ENCODE assay signal across 37 cellular contexts in genomic region chr1:196773713-196774112, GRCh38. TPM values are rescaled to one million over a fixed set of nuclear protein-coding genes. Genes with fewer than 3 reads are reported as not detected.
"Had no signal": no experiment of that assay in that cellular context is flagged by ENCODE, and none has a peak within 500 bp of the region (broad histone marks: within the 10 kb centered on the region; RNA-seq: fewer than 3 reads in every experiment).

No MANE protein-coding gene starts in this region.

- H3K36me3 Mint-ChIP-seq: activated CD4-positive, alpha-beta memory T cell treated with anti-CD3 and anti-CD28 coated beads for 36 hours; activated CD8-positive, alpha-beta memory T cell treated with anti-CD3 and anti-CD28 coated beads, Interleukin-2, amount 10 ng/mL, durations not matched to agents 7 days and 5 days; activated naive CD4-positive, alpha-beta T cell treated with anti-CD3 and anti-CD28 coated beads, Interleukin-2, amount 50 U/mL, for 24 hours; activated naive CD8-positive, alpha-beta T cell treated with anti-CD3 and anti-CD28 coated beads for 36 hours had no signal

- H3K4me3 Mint-ChIP-seq: activated CD4-positive, alpha-beta memory T cell treated with anti-CD3 and anti-CD28 coated beads for 36 hours; activated CD4-positive, alpha-beta T cell treated with anti-CD3 and anti-CD28 coated beads for 36 hours; activated CD4-positive, alpha-beta T cell treated with anti-CD3 and anti-CD28 coated beads, Interleukin-2, amount 10 ng/mL, durations not matched to agents 24 days and 14 days; activated CD8-positive, alpha-beta memory T cell treated with anti-CD3 and anti-CD28 coated beads, Interleukin-2, amount 10 ng/mL, durations not matched to agents 7 days and 5 days; activated CD8-positive, alpha-beta T cell treated with anti-CD3 and anti-CD28 coated beads, Interleukin-2, amount 10 ng/mL, durations not matched to agents 7 days and 5 days; activated naive CD4-positive, alpha-beta T cell treated with anti-CD3 and anti-CD28 coated beads for 36 hours; activated naive CD4-positive, alpha-beta T cell treated with anti-CD3 and anti-CD28 coated beads, Interleukin-2, amount 50 U/mL, for 24 hours; activated naive CD8-positive, alpha-beta T cell treated with anti-CD3 and anti-CD28 coated beads for 36 hours; activated naive CD8-positive, alpha-beta T cell treated with anti-CD3 and anti-CD28 coated beads, Interleukin-2, amount 50 U/mL, for 24 hours; activated T-helper 1 cell treated with anti-CD3 and anti-CD28 coated beads, Interleukin-12 subunit alpha, Interleukin-12 subunit beta, Interleukin-2, Interleukin-4 antibody, amounts not matched to agents 30 ng/mL and 10 ng/mL and 1 ng/mL, durations not matched to agents 14 hours and 24 hours and 36 hours had no signal

- H3K9me3 Mint-ChIP-seq: activated CD4-positive, alpha-beta memory T cell treated with anti-CD3 and anti-CD28 coated beads for 36 hours; activated CD4-positive, alpha-beta T cell treated with anti-CD3 and anti-CD28 coated beads, Interleukin-2, amount 10 ng/mL, durations not matched to agents 24 days and 14 days; activated naive CD4-positive, alpha-beta T cell treated with anti-CD3 and anti-CD28 coated beads for 36 hours; activated naive CD4-positive, alpha-beta T cell treated with anti-CD3 and anti-CD28 coated beads, Interleukin-2, amount 50 U/mL, for 24 hours; activated naive CD8-positive, alpha-beta T cell treated with anti-CD3 and anti-CD28 coated beads for 36 hours; activated naive CD8-positive, alpha-beta T cell treated with anti-CD3 and anti-CD28 coated beads, Interleukin-2, amount 50 U/mL, for 24 hours; activated T-helper 1 cell treated with anti-CD3 and anti-CD28 coated beads, Interleukin-12 subunit alpha, Interleukin-12 subunit beta, Interleukin-2, Interleukin-4 antibody, amounts not matched to agents 30 ng/mL and 10 ng/mL and 1 ng/mL, durations not matched to agents 14 hours and 24 hours and 36 hours; activated T-helper 2 cell treated with anti-CD3 and anti-CD28 coated beads, Interferon-gamma antibody, Interleukin-2, Interleukin-4, amounts not matched to agents 10 μg/mL and 5 μg/mL and 100 μg/mL, durations not matched to agents 14 hours and 24 hours and 36 hours had no signal

- H3K4me1 ChIP-seq: adrenal gland, body of pancreas, esophagus squamous epithelium, gastroesophageal sphincter had no signal

- H3K4me1 Mint-ChIP-seq: activated CD4-positive, alpha-beta T cell treated with anti-CD3 and anti-CD28 coated beads for 36 hours; activated CD4-positive, alpha-beta T cell treated with anti-CD3 and anti-CD28 coated beads, Interleukin-2, amount 10 ng/mL, durations not matched to agents 24 days and 14 days; activated CD8-positive, alpha-beta memory T cell treated with anti-CD3 and anti-CD28 coated beads, Interleukin-2, amount 10 ng/mL, durations not matched to agents 7 days and 5 days; activated naive CD4-positive, alpha-beta T cell treated with anti-CD3 and anti-CD28 coated beads, Interleukin-2, amount 50 U/mL, for 24 hours; activated naive CD8-positive, alpha-beta T cell treated with anti-CD3 and anti-CD28 coated beads, Interleukin-2, amount 50 U/mL, for 24 hours had no signal

- H3K4me3 ChIP-seq: adrenal gland, body of pancreas, esophagus squamous epithelium, gastroesophageal sphincter had no signal

- H3K27ac Mint-ChIP-seq: activated CD4-positive, alpha-beta memory T cell treated with anti-CD3 and anti-CD28 coated beads for 36 hours; activated CD4-positive, alpha-beta T cell treated with anti-CD3 and anti-CD28 coated beads for 36 hours; activated CD4-positive, alpha-beta T cell treated with anti-CD3 and anti-CD28 coated beads, Interleukin-2, amount 10 ng/mL, durations not matched to agents 24 days and 14 days; activated CD8-positive, alpha-beta memory T cell treated with anti-CD3 and anti-CD28 coated beads, Interleukin-2, amount 10 ng/mL, durations not matched to agents 7 days and 5 days; activated CD8-positive, alpha-beta T cell treated with anti-CD3 and anti-CD28 coated beads, Interleukin-2, amount 10 ng/mL, durations not matched to agents 7 days and 5 days; activated naive CD4-positive, alpha-beta T cell treated with anti-CD3 and anti-CD28 coated beads for 36 hours; activated naive CD4-positive, alpha-beta T cell treated with anti-CD3 and anti-CD28 coated beads, Interleukin-2, amount 50 U/mL, for 24 hours; activated naive CD8-positive, alpha-beta T cell treated with anti-CD3 and anti-CD28 coated beads for 36 hours; activated naive CD8-positive, alpha-beta T cell treated with anti-CD3 and anti-CD28 coated beads, Interleukin-2, amount 50 U/mL, for 24 hours; activated T-helper 1 cell treated with anti-CD3 and anti-CD28 coated beads, Interleukin-12 subunit alpha, Interleukin-12 subunit beta, Interleukin-2, Interleukin-4 antibody, amounts not matched to agents 30 ng/mL and 10 ng/mL and 1 ng/mL, durations not matched to agents 14 hours and 24 hours and 36 hours; activated T-helper 2 cell treated with anti-CD3 and anti-CD28 coated beads, Interferon-gamma antibody, Interleukin-2, Interleukin-4, amounts not matched to agents 10 μg/mL and 5 μg/mL and 100 μg/mL, durations not matched to agents 14 hours and 24 hours and 36 hours had no signal

- H3K27ac ChIP-seq: adrenal gland, body of pancreas, epithelial cell of prostate, esophagus squamous epithelium, gastroesophageal sphincter had no signal

- H3K9me3 ChIP-seq: adrenal gland, body of pancreas, esophagus squamous epithelium, gastroesophageal sphincter had no signal

- H3K36me3 ChIP-seq: adrenal gland, esophagus squamous epithelium, gastroesophageal sphincter had no signal

- H3K27me3 ChIP-seq: adrenal gland, body of pancreas, esophagus squamous epithelium, gastroesophageal sphincter had no signal

- DNase-seq: activated CD4-positive, alpha-beta memory T cell treated with anti-CD3 and anti-CD28 coated beads for 36 hours; activated CD4-positive, alpha-beta T cell treated with anti-CD3 and anti-CD28 coated beads for 36 hours; activated CD4-positive, alpha-beta T cell treated with anti-CD3 and anti-CD28 coated beads, Interleukin-2, amount 10 ng/mL, durations not matched to agents 24 days and 14 days; activated CD4-positive, CD25-positive, alpha-beta regulatory T cell; activated CD4-positive, CD25-positive, alpha-beta regulatory T cell treated with anti-CD3 and anti-CD28 coated beads, Interleukin-2, amount 50 U/mL, for 72 hours; activated CD8-positive, alpha-beta memory T cell treated with anti-CD3 and anti-CD28 coated beads, Interleukin-2, amount 10 ng/mL, durations not matched to agents 7 days and 5 days; activated CD8-positive, alpha-beta memory T cell treated with anti-CD3 and anti-CD28 coated beads, Interleukin-2, amount 50 U/mL, for 4 hours; activated CD8-positive, alpha-beta T cell treated with anti-CD3 and anti-CD28 coated beads, Interleukin-2, amount 10 ng/mL, durations not matched to agents 7 days and 5 days; activated effector memory CD4-positive, alpha-beta T cell treated with anti-CD3 and anti-CD28 coated beads, Interleukin-2, amount 50 U/mL, for 16 hours; activated naive CD4-positive, alpha-beta T cell treated with anti-CD3 and anti-CD28 coated beads for 36 hours; activated naive CD8-positive, alpha-beta T cell treated with anti-CD3 and anti-CD28 coated beads for 36 hours; activated naive CD8-positive, alpha-beta T cell treated with anti-CD3 and anti-CD28 coated beads, Interleukin-2, amount 50 U/mL, for 24 hours; activated T-cell treated with anti-CD3 and anti-CD28 coated beads, Interleukin-2, amount 50 U/mL, for 1 hour; activated T-cell treated with anti-CD3 and anti-CD28 coated beads, Interleukin-2, amount 50 U/mL, for 48 hours; adrenal gland; amygdala; aorta; body of pancreas; caudate nucleus; effector CD8-positive, alpha-beta T cell; esophagus squamous epithelium; foreskin melanocyte; T-helper 2 cell had no signal

- ATAC-seq: activated CD4-positive, alpha-beta T cell treated with anti-CD3 and anti-CD28 coated beads for 36 hours; activated CD8-positive, alpha-beta memory T cell treated with anti-CD3 and anti-CD28 coated beads, Interleukin-2, amount 10 ng/mL, durations not matched to agents 7 days and 5 days; activated CD8-positive, alpha-beta T cell treated with anti-CD3 and anti-CD28 coated beads, Interleukin-2, amount 10 ng/mL, durations not matched to agents 7 days and 5 days; activated naive CD8-positive, alpha-beta T cell treated with anti-CD3 and anti-CD28 coated beads, Interleukin-2, amount 50 U/mL, for 24 hours; body of pancreas; gastroesophageal sphincter had no signal

- H3K27me3 Mint-ChIP-seq: activated CD4-positive, alpha-beta memory T cell treated with anti-CD3 and anti-CD28 coated beads for 36 hours; activated CD4-positive, alpha-beta T cell treated with anti-CD3 and anti-CD28 coated beads for 36 hours; activated CD4-positive, alpha-beta T cell treated with anti-CD3 and anti-CD28 coated beads, Interleukin-2, amount 10 ng/mL, durations not matched to agents 24 days and 14 days; activated CD8-positive, alpha-beta memory T cell treated with anti-CD3 and anti-CD28 coated beads, Interleukin-2, amount 10 ng/mL, durations not matched to agents 7 days and 5 days; activated naive CD4-positive, alpha-beta T cell treated with anti-CD3 and anti-CD28 coated beads, Interleukin-2, amount 50 U/mL, for 24 hours; activated naive CD8-positive, alpha-beta T cell treated with anti-CD3 and anti-CD28 coated beads for 36 hours; activated naive CD8-positive, alpha-beta T cell treated with anti-CD3 and anti-CD28 coated beads, Interleukin-2, amount 50 U/mL, for 24 hours had no signal

RNA-seq across cellular contexts. Expression of gene CFHR3, which starts 0.9 kb away (rescaled TPM):
- total RNA-seq: activated CD4-positive, alpha-beta memory T cell treated with anti-CD3 and anti-CD28 coated beads for 36 hours; activated CD4-positive, alpha-beta T cell treated with anti-CD3 and anti-CD28 coated beads for 36 hours; activated CD4-positive, alpha-beta T cell treated with anti-CD3 and anti-CD28 coated beads, Interleukin-2, amount 10 ng/mL, durations not matched to agents 24 days and 14 days; activated CD8-positive, alpha-beta memory T cell treated with anti-CD3 and anti-CD28 coated beads for 36 hours; activated CD8-positive, alpha-beta memory T cell treated with anti-CD3 and anti-CD28 coated beads, Interleukin-2, amount 10 ng/mL, durations not matched to agents 7 days and 5 days; activated CD8-positive, alpha-beta T cell treated with anti-CD3 and anti-CD28 coated beads, Interleukin-2, amount 10 ng/mL, durations not matched to agents 7 days and 5 days; activated naive CD4-positive, alpha-beta T cell treated with anti-CD3 and anti-CD28 coated beads for 36 hours; activated naive CD8-positive, alpha-beta T cell treated with anti-CD3 and anti-CD28 coated beads for 36 hours; activated T-helper 1 cell treated with anti-CD3 and anti-CD28 coated beads, Interleukin-12 subunit alpha, Interleukin-12 subunit beta, Interleukin-2, Interleukin-4 antibody, amounts not matched to agents 30 ng/mL and 10 ng/mL and 1 ng/mL, durations not matched to agents 14 hours and 24 hours and 36 hours; activated T-helper 2 cell treated with anti-CD3 and anti-CD28 coated beads, Interferon-gamma antibody, Interleukin-2, Interleukin-4, amounts not matched to agents 10 μg/mL and 5 μg/mL and 100 μg/mL, durations not matched to agents 14 hours and 24 hours and 36 hours; body of pancreas; chondrocyte; dermis microvascular lymphatic vessel endothelial cell; endothelial cell of umbilical vein; fibroblast of villous mesenchyme; glomerular endothelial cell; T-helper 1 cell treated with Interleukin-12 subunit alpha and Interleukin-12 subunit beta and Interleukin-4 antibody, amounts not matched to agents 30 ng/mL and 1 ng/mL, for 36 hours had no signal
- polyA plus RNA-seq: endothelial cell of umbilical vein, fibroblast of lung had no signal

RNA-seq across cellular contexts. Expression of gene CFHR1, which starts 45.8 kb away (rescaled TPM):
- total RNA-seq: activated CD4-positive, alpha-beta memory T cell treated with anti-CD3 and anti-CD28 coated beads for 36 hours; activated CD4-positive, alpha-beta T cell treated with anti-CD3 and anti-CD28 coated beads for 36 hours; activated CD4-positive, alpha-beta T cell treated with anti-CD3 and anti-CD28 coated beads, Interleukin-2, amount 10 ng/mL, durations not matched to agents 24 days and 14 days; activated CD8-positive, alpha-beta memory T cell treated with anti-CD3 and anti-CD28 coated beads for 36 hours; activated CD8-positive, alpha-beta memory T cell treated with anti-CD3 and anti-CD28 coated beads, Interleukin-2, amount 10 ng/mL, durations not matched to agents 7 days and 5 days; activated CD8-positive, alpha-beta T cell treated with anti-CD3 and anti-CD28 coated beads, Interleukin-2, amount 10 ng/mL, durations not matched to agents 7 days and 5 days; activated naive CD4-positive, alpha-beta T cell treated with anti-CD3 and anti-CD28 coated beads for 36 hours; activated naive CD8-positive, alpha-beta T cell treated with anti-CD3 and anti-CD28 coated beads for 36 hours; activated T-helper 1 cell treated with anti-CD3 and anti-CD28 coated beads, Interleukin-12 subunit alpha, Interleukin-12 subunit beta, Interleukin-2, Interleukin-4 antibody, amounts not matched to agents 30 ng/mL and 10 ng/mL and 1 ng/mL, durations not matched to agents 14 hours and 24 hours and 36 hours; activated T-helper 2 cell treated with anti-CD3 and anti-CD28 coated beads, Interferon-gamma antibody, Interleukin-2, Interleukin-4, amounts not matched to agents 10 μg/mL and 5 μg/mL and 100 μg/mL, durations not matched to agents 14 hours and 24 hours and 36 hours; body of pancreas; chondrocyte; dermis microvascular lymphatic vessel endothelial cell; endothelial cell of umbilical vein; esophagus squamous epithelium; glomerular endothelial cell; T-helper 1 cell treated with Interleukin-12 subunit alpha and Interleukin-12 subunit beta and Interleukin-4 antibody, amounts not matched to agents 30 ng/mL and 1 ng/mL, for 36 hours had no signal
- polyA plus RNA-seq: esophagus had no signal
